Comparison of ENCODE assay signal across 23 cellular contexts in genomic region chr10:98244586-98244985, GRCh38. TPM values are rescaled to one million over a fixed set of nuclear protein-coding genes. Genes with fewer than 3 reads are reported as not detected.
DNase-seq lines count a peak whose midpoint lies in the region; ATAC-seq and TF ChIP-seq lines count a peak whose summit lies in the region.
"Had no signal": no experiment of that assay in that cellular context is flagged by ENCODE, and none has a peak within 500 bp of the region (broad histone marks: within the 10 kb centered on the region; RNA-seq: fewer than 3 reads in every experiment).

No MANE protein-coding gene starts in this region.

- dilution Hi-C loops in mammary epithelial cell (cut with HindIII; ENCODE audit: low sequenced_read_pairs): loop anchor here (5.0 kb wide), 1 partner anchor 63 kb away; no protein-coding TSS in a partner anchor

- TF ChIP-seq EP300 in gastroesophageal sphincter (IDR thresholded peaks at IDR 0.05): no peak

- CTCF ChIA-PET in mammary epithelial cell (lab: Charles Lee; ENCODE audit: low non-redundant PET): no interaction called here

- H3K9ac ChIP-seq in mammary epithelial cell (ENCODE audit: insufficient read depth, low read length): no peak overlapping the region
- H3K9ac ChIP-seq: BLaER1 had no signal

- H3K4me3 ChIP-seq in breast epithelium (no peak overlapping the region), mammary epithelial cell (replicated peaks in 1 of 3; ENCODE audit: insufficient read depth in 1 of 3, low read depth in 2 of 3, low read length in 3 of 3) (no peak overlapping the region), gastroesophageal sphincter (no peak overlapping the region), gastrocnemius medialis (no peak overlapping the region)
- H3K4me3 ChIP-seq: BLaER1, GM23338 had no signal

- H3K27me3 ChIP-seq in breast epithelium (no peaks in the 10 kb centered on the region), mammary epithelial cell (ENCODE audit: insufficient read depth, low read length) (no peaks in the 10 kb centered on the region), gastroesophageal sphincter (no peaks in the 10 kb centered on the region), gastrocnemius medialis (no peaks in the 10 kb centered on the region)
- H3K27me3 ChIP-seq: BLaER1 had no signal

- H3K4me1 ChIP-seq in breast epithelium (no peaks in the 10 kb centered on the region), mammary epithelial cell (ENCODE audit: insufficient read depth, low read length) (no peaks in the 10 kb centered on the region), gastroesophageal sphincter (peaks cover 0 to 44% (median 12%) of the 10 kb centered on the region in 3 donors), gastrocnemius medialis (peaks cover 34% of the 10 kb centered on the region in 2 donors)

- H3K27ac ChIP-seq in breast epithelium (peak overlapping the region; percentile 21 to 37), mammary epithelial cell (ENCODE audit: insufficient read depth, low read depth, low read length) (no peak overlapping the region), gastroesophageal sphincter (peak overlapping the region; percentile 12 to 58 (median 53)), gastrocnemius medialis (peak overlapping the region; percentile 18 to 41 (median 30))
- H3K27ac ChIP-seq: BLaER1 had no signal

- H3K79me2 ChIP-seq in mammary epithelial cell (ENCODE audit: insufficient read depth, low read length): no peaks in the 10 kb centered on the region

- in situ Hi-C loops in mammary epithelial cell (cut with MboI; ENCODE audit: low sequenced_read_pairs in 2 of 2): no loop called here
- in situ Hi-C loops in gastrocnemius medialis (cut with MboI; ENCODE audit: low sequenced_read_pairs in 4 of 4): no loop called here

- TF ChIP-seq CTCF in breast epithelium (IDR thresholded peaks at IDR 0.05) (no peak), mammary epithelial cell (conservative IDR thresholded peaks at IDR 0.05 in 1 of 2, IDR thresholded peaks at IDR 0.05 in 1 of 2; ENCODE audit: extremely low read depth in 1 of 2, insufficient read depth in 1 of 2, low read depth in 1 of 2, low read length in 2 of 2) (no peak), gastroesophageal sphincter (IDR thresholded peaks at IDR 0.05) (no peak), gastrocnemius medialis (IDR thresholded peaks at IDR 0.05 in 4 of 5, conservative IDR thresholded peaks at IDR 0.05 in 1 of 5) (no peak)

- WGBS in mammary epithelial cell (ENCODE audit: low coverage, missing lambda C conversion rate): 53% methylated on average over 2 of the region's 2 CpGs
- WGBS in gastroesophageal sphincter (ENCODE audit: low coverage in 1 of 2), 2 donors: 46 to 67% methylated on average over 1 to 2 of the region's 2 CpGs

- ATAC-seq in gastroesophageal sphincter: peak; percentile 85
- ATAC-seq in gastrocnemius medialis: peak; percentile 21 to 49
- ATAC-seq in HG02798 (IDR thresholded peaks at IDR 0.05; ENCODE audit: poor library complexity, unreplicated experiment): no peak
- ATAC-seq in GM21526 (IDR thresholded peaks at IDR 0.05; ENCODE audit: low FRiP score, unreplicated experiment): no peak
- ATAC-seq: GM23338, PC-3 had no signal

- DNase-seq in breast epithelium (ENCODE audit: low spot score in 2 of 2) (no peak), mammary epithelial cell (no peak), gastrocnemius medialis (no peak), SKM-1 treated with dmso at 0.1 percent for 144 hours (lab: John Stamatoyannopoulos, UW; ENCODE audit: unreplicated experiment) (no peak), anterior cingulate cortex (lab: John Stamatoyannopoulos, UW) (no peak)
- DNase-seq: 8988T; ACHN; CD4-positive, CD25-positive, alpha-beta regulatory T cell; DMS153; DND-41; H9; KBM-7; NCI-H1105 treated with DMSO at 0.1 percent for 48 hours; NCI-H2029; NCI-H524 treated with DMSO at 0.1 percent for 48 hours; NCI-H774; PC-3 had no signal

- no peaks in the 10 kb centered on the region for H4K20me1 ChIP-seq in mammary epithelial cell (ENCODE audit: insufficient read depth, low read length)

- no peaks in the 10 kb centered on the region for H3K36me3 ChIP-seq in breast epithelium
- H3K36me3 ChIP-seq in mammary epithelial cell (ENCODE audit: insufficient read depth, low read length): peaks cover 18% of the 10 kb centered on the region
- H3K36me3 ChIP-seq in gastroesophageal sphincter: peaks cover 0 to 80% of the 10 kb centered on the region in 2 donors
- H3K36me3 ChIP-seq in gastrocnemius medialis: peaks cover 0 to 32% of the 10 kb centered on the region in 2 donors

- no TSS peak for BruUV-seq in mammary epithelial cell (replicated peaks; lab: Mats Ljungman, UMichigan)

- H2AFZ ChIP-seq in mammary epithelial cell (ENCODE audit: low read depth, low read length): no peak overlapping the region
- H2AFZ ChIP-seq: GM23338 had no signal

- intact Hi-C loops in breast epithelium (cut with DNase I; ENCODE audit: low total_unique reads) (no loop called here), mammary epithelial cell (cut with micrococcal nuclease) (no loop called here), gastrocnemius medialis (cut with DNase I; ENCODE audit: low total_unique reads) (no loop called here)

- H3K4me2 ChIP-seq in mammary epithelial cell (ENCODE audit: insufficient read depth, low read depth, low read length): no peak overlapping the region
- H3K4me2 ChIP-seq: BLaER1, GM23338 had no signal

- H3K9me3 ChIP-seq in breast epithelium (no peaks in the 10 kb centered on the region), mammary epithelial cell (replicated peaks; ENCODE audit: insufficient read depth, low read length) (no peaks in the 10 kb centered on the region), gastroesophageal sphincter (no peaks in the 10 kb centered on the region), gastrocnemius medialis (no peaks in the 10 kb centered on the region)
- H3K9me3 ChIP-seq: BLaER1 had no signal

- TF ChIP-seq POLR2A in breast epithelium (IDR thresholded peaks at IDR 0.05) (no peak), gastroesophageal sphincter (IDR thresholded peaks at IDR 0.05) (no peak), gastrocnemius medialis (IDR thresholded peaks at IDR 0.05) (no peak)

RNA-seq across cellular contexts. Expression of gene LOXL4, which starts 23.4 kb away (rescaled TPM):
- total RNA-seq in breast epithelium (10 to 100 TPM in 1 of 3 donors, 1 to 10 TPM in 2; 6.9 to 26.1 (median 6.9) TPM), mammary epithelial cell (10 to 100 TPM in 1 of 2 donors, not detected in 1; 26.5 TPM), gastroesophageal sphincter (10 to 100 TPM; 10.6 to 20.7 (median 16.3) TPM), gastrocnemius medialis (1 to 10 TPM; 1.6 to 6.9 (median 4.7) TPM)
- polyA plus RNA-seq in mammary epithelial cell: not detected
- polyA minus RNA-seq in mammary epithelial cell: not detected
- total RNA-seq: CD4-positive, CD25-positive, alpha-beta regulatory T cell; MCF 10A had no signal

Comparison
In these comparisons a context has a peak if more than half of its experiments do, and no peak if none do; other contexts are left out.
1. ATAC-seq: peak in gastroesophageal sphincter (single experiment) and gastrocnemius medialis (2 of 2); none in HG02798 (single experiment) and GM21526 (single experiment).